In genomic region chr5:28808967-28809810, GRCh38 we compare ENCODE assay signal across 1 cellular context.
TF ChIP-seq lines count a peak whose summit lies in the region.

No MANE protein-coding gene starts in this region.

TF ChIP-seq in K562, 482 proteins besides CTCF, POLR2A, EP300 and RAD21 (continued from another document and continues in another):
- peak; percentile 46; the same call in 1 of the 2 replicates for TF ChIP-seq POLR2H (tag; IDR thresholded peaks at IDR 0.05; ENCODE audit: low read depth)
- TF ChIP-seq ZNF79 (CRISPR knock-in tag; IDR thresholded peaks at IDR 0.05; ENCODE audit: low read depth) = 0 out of 2 replicates have a peak, but pooled peaks have one; percentile 44
- TF ChIP-seq EZH2 (IDR thresholded peaks at IDR 0.05; ENCODE audit: borderline replicate concordance, low read depth, low read length) = no peak
- TF ChIP-seq, protein P1, sequence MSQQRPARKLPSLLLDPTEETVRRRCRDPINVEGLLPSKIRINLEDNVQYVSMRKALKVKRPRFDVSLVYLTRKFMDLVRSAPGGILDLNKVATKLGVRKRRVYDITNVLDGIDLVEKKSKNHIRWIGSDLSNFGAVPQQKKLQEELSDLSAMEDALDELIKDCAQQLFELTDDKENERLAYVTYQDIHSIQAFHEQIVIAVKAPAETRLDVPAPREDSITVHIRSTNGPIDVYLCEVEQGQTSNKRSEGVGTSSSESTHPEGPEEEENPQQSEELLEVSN (IDR thresholded peaks at IDR 0.05; ENCODE audit: borderline replicate concordance in 1 of 2, extremely low read depth in 1 of 2, insufficient read depth in 1 of 2, insufficient read length in 1 of 2, low read depth in 1 of 2, low read length in 1 of 2, poor library complexity in 1 of 2, severe bottlenecking in 1 of 2) = peak; percentile 43 to 74
- TF ChIP-seq YY1 (IDR thresholded peaks at IDR 0.05; ENCODE audit: borderline replicate concordance in 1 of 3, control insufficient read depth in 1 of 3, extremely low read depth in 1 of 3, insufficient read depth in 3 of 3, insufficient read length in 1 of 3, insufficient replicate concordance in 2 of 3, low read depth in 1 of 3, low read length in 2 of 3) = peak in 1 of 3 experiments; percentile 74
- TF ChIP-seq RBM22 (IDR thresholded peaks at IDR 0.05; ENCODE audit: low read depth, low read length, poor library complexity, severe bottlenecking) = no peak
- TF ChIP-seq CREB3 (tag; conservative IDR thresholded peaks at IDR 0.05; ENCODE audit: low read depth) = peak; percentile 93
- TF ChIP-seq ZBTB34 (CRISPR knock-in tag; IDR thresholded peaks at IDR 0.05) = peak; percentile 26; the same call in 1 of the 2 replicates
- TF ChIP-seq ZFX (CRISPR knock-in tag; IDR thresholded peaks at IDR 0.05) = peak; percentile 90
- TF ChIP-seq COPS2 (conservative IDR thresholded peaks at IDR 0.05) = no peak
- TF ChIP-seq CXXC5 (CRISPR knock-in tag; IDR thresholded peaks at IDR 0.05) = peak; percentile 96
- no peak for TF ChIP-seq ATF1 (CRISPR knock-in tag; IDR thresholded peaks at IDR 0.05)
- peak; percentile 61 for TF ChIP-seq ATF1 (tag; IDR thresholded peaks at IDR 0.05)
- TF ChIP-seq ZFPM2 (CRISPR knock-in tag; IDR thresholded peaks at IDR 0.05) = no peak
- peak; percentile 20; the same call in 1 of the 2 replicates for TF ChIP-seq PTRF (tag; IDR thresholded peaks at IDR 0.05)
- TF ChIP-seq, protein P2, sequence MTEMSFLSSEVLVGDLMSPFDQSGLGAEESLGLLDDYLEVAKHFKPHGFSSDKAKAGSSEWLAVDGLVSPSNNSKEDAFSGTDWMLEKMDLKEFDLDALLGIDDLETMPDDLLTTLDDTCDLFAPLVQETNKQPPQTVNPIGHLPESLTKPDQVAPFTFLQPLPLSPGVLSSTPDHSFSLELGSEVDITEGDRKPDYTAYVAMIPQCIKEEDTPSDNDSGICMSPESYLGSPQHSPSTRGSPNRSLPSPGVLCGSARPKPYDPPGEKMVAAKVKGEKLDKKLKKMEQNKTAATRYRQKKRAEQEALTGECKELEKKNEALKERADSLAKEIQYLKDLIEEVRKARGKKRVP (CRISPR knock-in tag; IDR thresholded peaks at IDR 0.05) = peak; percentile 70
- peak; percentile 37 for TF ChIP-seq CBX1 (IDR thresholded peaks at IDR 0.05; ENCODE audit: low read depth)
- TF ChIP-seq, protein P3, sequence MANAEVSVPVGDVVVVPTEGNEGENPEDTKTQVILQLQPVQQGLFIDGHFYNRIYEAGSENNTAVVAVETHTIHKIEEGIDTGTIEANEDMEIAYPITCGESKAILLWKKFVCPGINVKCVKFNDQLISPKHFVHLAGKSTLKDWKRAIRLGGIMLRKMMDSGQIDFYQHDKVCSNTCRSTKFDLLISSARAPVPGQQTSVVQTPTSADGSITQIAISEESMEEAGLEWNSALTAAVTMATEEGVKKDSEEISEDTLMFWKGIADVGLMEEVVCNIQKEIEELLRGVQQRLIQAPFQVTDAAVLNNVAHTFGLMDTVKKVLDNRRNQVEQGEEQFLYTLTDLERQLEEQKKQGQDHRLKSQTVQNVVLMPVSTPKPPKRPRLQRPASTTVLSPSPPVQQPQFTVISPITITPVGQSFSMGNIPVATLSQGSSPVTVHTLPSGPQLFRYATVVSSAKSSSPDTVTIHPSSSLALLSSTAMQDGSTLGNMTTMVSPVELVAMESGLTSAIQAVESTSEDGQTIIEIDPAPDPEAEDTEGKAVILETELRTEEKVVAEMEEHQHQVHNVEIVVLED (CRISPR knock-in tag; IDR thresholded peaks at IDR 0.05) = peak; percentile 67
- peak; percentile 81; the same call in 1 of the 2 replicates for TF ChIP-seq ZNF584 (CRISPR knock-in tag; IDR thresholded peaks at IDR 0.05; ENCODE audit: low read depth)
- TF ChIP-seq MEIS2 (IDR thresholded peaks at IDR 0.05; ENCODE audit: partially characterized antibody) = peak; percentile 79
- peak; percentile 17; the same call in 1 of the 2 replicates for TF ChIP-seq ZNF354B (CRISPR knock-in tag; IDR thresholded peaks at IDR 0.05)
- TF ChIP-seq TEAD1 (CRISPR knock-in tag; IDR thresholded peaks at IDR 0.05) = peak; percentile 61 to 72; a peak in 3 of 4 replicates
- TF ChIP-seq, protein P4, sequence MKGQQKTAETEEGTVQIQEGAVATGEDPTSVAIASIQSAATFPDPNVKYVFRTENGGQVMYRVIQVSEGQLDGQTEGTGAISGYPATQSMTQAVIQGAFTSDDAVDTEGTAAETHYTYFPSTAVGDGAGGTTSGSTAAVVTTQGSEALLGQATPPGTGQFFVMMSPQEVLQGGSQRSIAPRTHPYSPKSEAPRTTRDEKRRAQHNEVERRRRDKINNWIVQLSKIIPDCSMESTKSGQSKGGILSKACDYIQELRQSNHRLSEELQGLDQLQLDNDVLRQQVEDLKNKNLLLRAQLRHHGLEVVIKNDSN (CRISPR knock-in tag; IDR thresholded peaks at IDR 0.05) = peak; percentile 30; the same call in 1 of the 2 replicates
- peak; percentile 83; the same call in 1 of the 2 replicates for TF ChIP-seq ZNF644 (tag; IDR thresholded peaks at IDR 0.05; ENCODE audit: low read depth)
- TF ChIP-seq, protein P5, sequence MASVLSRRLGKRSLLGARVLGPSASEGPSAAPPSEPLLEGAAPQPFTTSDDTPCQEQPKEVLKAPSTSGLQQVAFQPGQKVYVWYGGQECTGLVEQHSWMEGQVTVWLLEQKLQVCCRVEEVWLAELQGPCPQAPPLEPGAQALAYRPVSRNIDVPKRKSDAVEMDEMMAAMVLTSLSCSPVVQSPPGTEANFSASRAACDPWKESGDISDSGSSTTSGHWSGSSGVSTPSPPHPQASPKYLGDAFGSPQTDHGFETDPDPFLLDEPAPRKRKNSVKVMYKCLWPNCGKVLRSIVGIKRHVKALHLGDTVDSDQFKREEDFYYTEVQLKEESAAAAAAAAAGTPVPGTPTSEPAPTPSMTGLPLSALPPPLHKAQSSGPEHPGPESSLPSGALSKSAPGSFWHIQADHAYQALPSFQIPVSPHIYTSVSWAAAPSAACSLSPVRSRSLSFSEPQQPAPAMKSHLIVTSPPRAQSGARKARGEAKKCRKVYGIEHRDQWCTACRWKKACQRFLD (CRISPR knock-in tag; IDR thresholded peaks at IDR 0.05) = peak; percentile 85; the same call in 1 of the 2 replicates
- TF ChIP-seq ZNF699 (CRISPR knock-in tag; IDR thresholded peaks at IDR 0.05; ENCODE audit: insufficient replicate concordance) = no peak
- TF ChIP-seq, protein P6, sequence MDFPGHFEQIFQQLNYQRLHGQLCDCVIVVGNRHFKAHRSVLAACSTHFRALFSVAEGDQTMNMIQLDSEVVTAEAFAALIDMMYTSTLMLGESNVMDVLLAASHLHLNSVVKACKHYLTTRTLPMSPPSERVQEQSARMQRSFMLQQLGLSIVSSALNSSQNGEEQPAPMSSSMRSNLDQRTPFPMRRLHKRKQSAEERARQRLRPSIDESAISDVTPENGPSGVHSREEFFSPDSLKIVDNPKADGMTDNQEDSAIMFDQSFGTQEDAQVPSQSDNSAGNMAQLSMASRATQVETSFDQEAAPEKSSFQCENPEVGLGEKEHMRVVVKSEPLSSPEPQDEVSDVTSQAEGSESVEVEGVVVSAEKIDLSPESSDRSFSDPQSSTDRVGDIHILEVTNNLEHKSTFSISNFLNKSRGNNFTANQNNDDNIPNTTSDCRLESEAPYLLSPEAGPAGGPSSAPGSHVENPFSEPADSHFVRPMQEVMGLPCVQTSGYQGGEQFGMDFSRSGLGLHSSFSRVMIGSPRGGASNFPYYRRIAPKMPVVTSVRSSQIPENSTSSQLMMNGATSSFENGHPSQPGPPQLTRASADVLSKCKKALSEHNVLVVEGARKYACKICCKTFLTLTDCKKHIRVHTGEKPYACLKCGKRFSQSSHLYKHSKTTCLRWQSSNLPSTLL (IDR thresholded peaks at IDR 0.05) = no peak
- peak; percentile 70 for TF ChIP-seq TAF7 (tag; IDR thresholded peaks at IDR 0.05)
- peak; percentile 40; the same call in 1 of the 2 replicates for TF ChIP-seq MBD2 (IDR thresholded peaks at IDR 0.05; ENCODE audit: borderline replicate concordance, low read depth)
- peak; percentile 44; the same call in 1 of the 2 replicates for TF ChIP-seq HMG20B (CRISPR knock-in tag; IDR thresholded peaks at IDR 0.05)
- peak; percentile 76; the same call in 1 of the 2 replicates for TF ChIP-seq NFRKB (IDR thresholded peaks at IDR 0.05; ENCODE audit: low read depth)
- peak; percentile 57; the same call in 1 of the 2 replicates for TF ChIP-seq TCF15 (CRISPR knock-in tag; IDR thresholded peaks at IDR 0.05)
- peak; percentile 77; the same call in 1 of the 2 replicates for TF ChIP-seq BACH1 (tag; IDR thresholded peaks at IDR 0.05)
- TF ChIP-seq PHF8 (IDR thresholded peaks at IDR 0.05; ENCODE audit: borderline replicate concordance, low read length) = peak; percentile 94
- TF ChIP-seq, protein P7, sequence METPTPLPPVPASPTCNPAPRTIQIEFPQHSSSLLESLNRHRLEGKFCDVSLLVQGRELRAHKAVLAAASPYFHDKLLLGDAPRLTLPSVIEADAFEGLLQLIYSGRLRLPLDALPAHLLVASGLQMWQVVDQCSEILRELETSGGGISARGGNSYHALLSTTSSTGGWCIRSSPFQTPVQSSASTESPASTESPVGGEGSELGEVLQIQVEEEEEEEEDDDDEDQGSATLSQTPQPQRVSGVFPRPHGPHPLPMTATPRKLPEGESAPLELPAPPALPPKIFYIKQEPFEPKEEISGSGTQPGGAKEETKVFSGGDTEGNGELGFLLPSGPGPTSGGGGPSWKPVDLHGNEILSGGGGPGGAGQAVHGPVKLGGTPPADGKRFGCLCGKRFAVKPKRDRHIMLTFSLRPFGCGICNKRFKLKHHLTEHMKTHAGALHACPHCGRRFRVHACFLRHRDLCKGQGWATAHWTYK (CRISPR knock-in tag; IDR thresholded peaks at IDR 0.05) = peak; percentile 94
- TF ChIP-seq TAF9B (IDR thresholded peaks at IDR 0.05; ENCODE audit: partially characterized antibody) = peak; percentile 70
- TF ChIP-seq HDAC1 (IDR thresholded peaks at IDR 0.05) = peak in 1 of 2 experiments; percentile 43; a peak in 1 of 4 replicates
- no peak for TF ChIP-seq SAFB2 (IDR thresholded peaks at IDR 0.05; ENCODE audit: borderline replicate concordance, low read depth, low read length, severe bottlenecking)
- TF ChIP-seq MYC (IDR thresholded peaks at IDR 0.05; ENCODE audit: low read depth, low read length) = peak; percentile 13; the same call in 1 of the 2 replicates
- no peak for TF ChIP-seq MYC (CRISPR knock-in tag; IDR thresholded peaks at IDR 0.05; ENCODE audit: borderline replicate concordance, low read depth)
- no peak for TF ChIP-seq HEY1 (CRISPR knock-in tag; IDR thresholded peaks at IDR 0.05; ENCODE audit: borderline replicate concordance)
- TF ChIP-seq ELF1 (tag; IDR thresholded peaks at IDR 0.05) = peak; percentile 93
- TF ChIP-seq MCM7 (IDR thresholded peaks at IDR 0.05) = no peak
